13 cellular contexts compared by ENCODE assay signal in the genomic region with DNA sequence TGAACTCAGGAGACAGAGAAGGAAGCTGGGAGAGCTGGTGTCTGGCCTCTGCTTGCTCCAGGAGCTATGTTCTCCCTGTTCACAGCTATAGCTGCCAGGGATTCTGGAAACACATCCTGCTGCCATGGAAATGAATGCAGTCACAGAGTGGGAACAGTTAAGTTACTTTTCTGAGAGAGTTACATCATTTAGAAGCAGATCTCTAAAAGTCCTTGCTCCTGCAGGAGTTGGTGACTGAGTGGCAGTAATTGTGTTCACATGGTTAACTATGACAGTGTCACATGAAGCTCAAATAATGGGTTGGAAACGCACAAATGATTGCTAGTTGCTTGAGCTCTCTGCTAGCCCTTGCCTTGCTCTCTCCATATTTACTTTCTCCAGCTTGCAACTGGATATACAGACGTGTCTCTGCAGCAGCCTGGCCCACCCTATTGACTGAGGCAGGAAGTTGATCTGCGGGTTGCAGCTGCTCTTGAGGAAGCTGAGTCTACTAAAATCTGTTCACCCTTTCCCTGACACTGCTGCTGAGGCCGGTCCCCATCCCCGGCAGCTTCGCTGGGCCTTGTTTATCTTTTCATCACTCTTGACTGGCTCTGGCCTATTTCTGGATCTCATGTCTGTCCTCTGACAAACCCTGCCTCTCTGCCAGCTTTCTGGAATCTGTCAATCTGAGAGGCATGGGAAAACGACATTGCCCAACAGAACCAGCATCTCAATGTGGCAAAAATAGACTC. TPM values are rescaled to one million over a fixed set of nuclear protein-coding genes. Genes with fewer than 3 reads are reported as not detected.
A peak's percentile ranks its signal among the peaks of the same experiment; 100 is the strongest.
DNase-seq lines count a peak whose midpoint lies in the region; ATAC-seq and TF ChIP-seq lines count a peak whose summit lies in the region.
"Had no signal": no experiment of that assay in that cellular context is flagged by ENCODE, and none has a peak within 500 bp of the region (broad histone marks: within the 10 kb centered on the region; RNA-seq: fewer than 3 reads in every experiment).

No MANE protein-coding gene starts in this region.

- H3K27me3 Mint-ChIP-seq in activated naive CD8-positive, alpha-beta T cell treated with anti-CD3 and anti-CD28 coated beads, Interleukin-2, amount 10 ng/mL, durations not matched to agents 7 days and 5 days = peaks cover 17% of the 10 kb centered on the region
- peaks cover 20% of the 10 kb centered on the region for H3K27me3 Mint-ChIP-seq in activated naive CD8-positive, alpha-beta T cell treated with anti-CD3 and anti-CD28 coated beads for 36 hours
- peaks cover 20 to 34% of the 10 kb centered on the region in 2 donors for H3K27me3 Mint-ChIP-seq in natural killer cell treated with Interleukin-12 subunit alpha and Interleukin-12 subunit beta and Interleukin-15 and Interleukin-18, amount 100 ng/mL, for 72 hours

- H3K4me1 Mint-ChIP-seq in activated naive CD8-positive, alpha-beta T cell treated with anti-CD3 and anti-CD28 coated beads, Interleukin-2, amount 10 ng/mL, durations not matched to agents 7 days and 5 days = peaks cover 25% of the 10 kb centered on the region
- H3K4me1 Mint-ChIP-seq in activated naive CD8-positive, alpha-beta T cell treated with anti-CD3 and anti-CD28 coated beads for 36 hours = peaks cover 36% of the 10 kb centered on the region
- H3K4me1 Mint-ChIP-seq in natural killer cell treated with Interleukin-12 subunit alpha and Interleukin-12 subunit beta and Interleukin-15 and Interleukin-18, amount 100 ng/mL, for 72 hours (ENCODE audit: low read depth in 2 of 2) = no peaks in the 10 kb centered on the region

- no peaks in the 10 kb centered on the region for H3K9me3 ChIP-seq in adipocyte (ENCODE audit: control insufficient read depth, low read length)
- no peaks in the 10 kb centered on the region for H3K9me3 ChIP-seq in upper lobe of right lung
- H3K9me3 ChIP-seq: esophagus squamous epithelium, neutrophil had no signal

- H3K4me3 Mint-ChIP-seq in activated naive CD8-positive, alpha-beta T cell treated with anti-CD3 and anti-CD28 coated beads, Interleukin-2, amount 10 ng/mL, durations not matched to agents 7 days and 5 days = peak overlapping the region; percentile 23
- no peak overlapping the region for H3K4me3 Mint-ChIP-seq in activated naive CD8-positive, alpha-beta T cell treated with anti-CD3 and anti-CD28 coated beads for 36 hours
- H3K4me3 Mint-ChIP-seq in natural killer cell treated with Interleukin-12 subunit alpha and Interleukin-12 subunit beta and Interleukin-15 and Interleukin-18, amount 100 ng/mL, for 72 hours = no peak overlapping the region
- H3K4me3 Mint-ChIP-seq: activated naive CD4-positive, alpha-beta T cell treated with anti-CD3 and anti-CD28 coated beads, Interleukin-2, amount 50 U/mL, for 24 hours; B cell had no signal

- H3K36me3 ChIP-seq in adipocyte (ENCODE audit: control insufficient read depth, insufficient read depth, low read length, severe bottlenecking) (no peaks in the 10 kb centered on the region), upper lobe of right lung (no peaks in the 10 kb centered on the region)
- H3K36me3 ChIP-seq: esophagus squamous epithelium, neutrophil had no signal

- no peak overlapping the region for H3K9ac ChIP-seq in adipocyte (ENCODE audit: low read length)

- no peaks in the 10 kb centered on the region for H3K9me3 Mint-ChIP-seq in activated naive CD8-positive, alpha-beta T cell treated with anti-CD3 and anti-CD28 coated beads, Interleukin-2, amount 10 ng/mL, durations not matched to agents 7 days and 5 days
- H3K9me3 Mint-ChIP-seq in activated naive CD8-positive, alpha-beta T cell treated with anti-CD3 and anti-CD28 coated beads for 36 hours = no peaks in the 10 kb centered on the region
- no peaks in the 10 kb centered on the region for H3K9me3 Mint-ChIP-seq in natural killer cell treated with Interleukin-12 subunit alpha and Interleukin-12 subunit beta and Interleukin-15 and Interleukin-18, amount 100 ng/mL, for 72 hours
- H3K9me3 Mint-ChIP-seq: activated naive CD4-positive, alpha-beta T cell treated with anti-CD3 and anti-CD28 coated beads, Interleukin-2, amount 50 U/mL, for 24 hours had no signal

- peak; percentile 94 for ATAC-seq in activated naive CD8-positive, alpha-beta T cell treated with anti-CD3 and anti-CD28 coated beads, Interleukin-2, amount 10 ng/mL, durations not matched to agents 7 days and 5 days (ENCODE audit: low read depth)
- ATAC-seq in upper lobe of right lung = peak; percentile 33
- ATAC-seq in natural killer cell treated with Interleukin-12 subunit alpha and Interleukin-12 subunit beta and Interleukin-15 and Interleukin-18, amount 100 ng/mL, for 72 hours = no peak
- ATAC-seq in HG03354 (IDR thresholded peaks at IDR 0.05; ENCODE audit: poor library complexity, severe bottlenecking, unreplicated experiment) = no peak

- H3K27ac ChIP-seq in layer of hippocampus (ENCODE audit: low read depth, low read length) (peak overlapping the region; percentile 13), upper lobe of right lung (no peak overlapping the region)
- H3K27ac ChIP-seq: neutrophil had no signal

- TF ChIP-seq CTCF in upper lobe of right lung (IDR thresholded peaks at IDR 0.05) = no peak

- no peak for DNase-seq in activated naive CD8-positive, alpha-beta T cell treated with anti-CD3 and anti-CD28 coated beads, Interleukin-2, amount 10 ng/mL, durations not matched to agents 7 days and 5 days
- DNase-seq in activated naive CD8-positive, alpha-beta T cell treated with anti-CD3 and anti-CD28 coated beads for 36 hours = no peak
- DNase-seq in adipocyte (ENCODE audit: low read depth) = peak; percentile 62
- DNase-seq in upper lobe of right lung = no peak
- no peak for DNase-seq in natural killer cell treated with Interleukin-12 subunit alpha and Interleukin-12 subunit beta and Interleukin-15 and Interleukin-18, amount 100 ng/mL, for 72 hours (ENCODE audit: low spot score)
- DNase-seq in stimulated activated CD4-positive, alpha-beta T cell treated with anti-CD3 and anti-CD28 coated beads, Interleukin-4, amount 100 ng/mL, for 24 hours = no peak
- DNase-seq: esophagus squamous epithelium had no signal

- H3K4me1 ChIP-seq in adipocyte (ENCODE audit: control insufficient read depth, insufficient read depth, low read length) (peaks cover 20% of the 10 kb centered on the region), upper lobe of right lung (peaks cover 10% of the 10 kb centered on the region)

- no peak overlapping the region for H3K27ac Mint-ChIP-seq in activated naive CD8-positive, alpha-beta T cell treated with anti-CD3 and anti-CD28 coated beads, Interleukin-2, amount 10 ng/mL, durations not matched to agents 7 days and 5 days
- H3K27ac Mint-ChIP-seq in activated naive CD8-positive, alpha-beta T cell treated with anti-CD3 and anti-CD28 coated beads for 36 hours = no peak overlapping the region
- no peak overlapping the region for H3K27ac Mint-ChIP-seq in natural killer cell treated with Interleukin-12 subunit alpha and Interleukin-12 subunit beta and Interleukin-15 and Interleukin-18, amount 100 ng/mL, for 72 hours
- H3K27ac Mint-ChIP-seq: activated naive CD4-positive, alpha-beta T cell treated with anti-CD3 and anti-CD28 coated beads, Interleukin-2, amount 50 U/mL, for 24 hours; B cell had no signal

- intact Hi-C loops in upper lobe of right lung (cut with DNase I) = no loop called here

- no peak overlapping the region for H3K4me3 ChIP-seq in adipocyte (ENCODE audit: low read length)
- H3K4me3 ChIP-seq in upper lobe of right lung = no peak overlapping the region
- H3K4me3 ChIP-seq: esophagus squamous epithelium had no signal

- H3K27me3 ChIP-seq in adipocyte (replicated peaks; ENCODE audit: control insufficient read depth, insufficient read depth, low read length) (no peaks in the 10 kb centered on the region), layer of hippocampus (ENCODE audit: control insufficient read depth, insufficient read depth, low read length) (no peaks in the 10 kb centered on the region), upper lobe of right lung (no peaks in the 10 kb centered on the region)
- H3K27me3 ChIP-seq: esophagus squamous epithelium had no signal

- H3K36me3 Mint-ChIP-seq in activated naive CD8-positive, alpha-beta T cell treated with anti-CD3 and anti-CD28 coated beads, Interleukin-2, amount 10 ng/mL, durations not matched to agents 7 days and 5 days = no peaks in the 10 kb centered on the region
- no peaks in the 10 kb centered on the region for H3K36me3 Mint-ChIP-seq in activated naive CD8-positive, alpha-beta T cell treated with anti-CD3 and anti-CD28 coated beads for 36 hours
- H3K36me3 Mint-ChIP-seq in natural killer cell treated with Interleukin-12 subunit alpha and Interleukin-12 subunit beta and Interleukin-15 and Interleukin-18, amount 100 ng/mL, for 72 hours = no peaks in the 10 kb centered on the region
- H3K36me3 Mint-ChIP-seq: activated naive CD4-positive, alpha-beta T cell treated with anti-CD3 and anti-CD28 coated beads, Interleukin-2, amount 50 U/mL, for 24 hours had no signal

- POLR2A ChIA-PET in activated naive CD8-positive, alpha-beta T cell treated with anti-CD3 and anti-CD28 coated beads, Interleukin-2, amount 10 ng/mL, durations not matched to agents 7 days and 5 days (lab: Charles Lee) = no interaction called here

RNA-seq across cellular contexts. Expression of gene ISLR, which starts 16.7 kb away (rescaled TPM):
- total RNA-seq in activated naive CD8-positive, alpha-beta T cell treated with anti-CD3 and anti-CD28 coated beads, Interleukin-2, amount 10 ng/mL, durations not matched to agents 7 days and 5 days = not detected
- total RNA-seq in activated naive CD8-positive, alpha-beta T cell treated with anti-CD3 and anti-CD28 coated beads for 36 hours = not detected
- 40.6 TPM for total RNA-seq in upper lobe of right lung
- total RNA-seq in natural killer cell treated with Interleukin-12 subunit alpha and Interleukin-12 subunit beta and Interleukin-15 and Interleukin-18, amount 100 ng/mL, for 72 hours = not detected
- total RNA-seq: B cell; T-helper 2 cell treated with Interferon-gamma antibody and Interleukin-4, amounts not matched to agents 100 ng/mL and 5 ng/mL, for 36 hours had no signal

RNA-seq across cellular contexts. Expression of gene ISLR2, which starts 26.5 kb away (rescaled TPM):
- total RNA-seq in activated naive CD8-positive, alpha-beta T cell treated with anti-CD3 and anti-CD28 coated beads, Interleukin-2, amount 10 ng/mL, durations not matched to agents 7 days and 5 days = not detected
- total RNA-seq in activated naive CD8-positive, alpha-beta T cell treated with anti-CD3 and anti-CD28 coated beads for 36 hours = not detected
- 4.0 TPM for total RNA-seq in upper lobe of right lung
- total RNA-seq in natural killer cell treated with Interleukin-12 subunit alpha and Interleukin-12 subunit beta and Interleukin-15 and Interleukin-18, amount 100 ng/mL, for 72 hours = not detected
- total RNA-seq: B cell; T-helper 2 cell treated with Interferon-gamma antibody and Interleukin-4, amounts not matched to agents 100 ng/mL and 5 ng/mL, for 36 hours had no signal

RNA-seq across cellular contexts. Expression of gene STRA6, which starts 45.7 kb away (rescaled TPM):
- not detected for total RNA-seq in activated naive CD8-positive, alpha-beta T cell treated with anti-CD3 and anti-CD28 coated beads, Interleukin-2, amount 10 ng/mL, durations not matched to agents 7 days and 5 days
- total RNA-seq in activated naive CD8-positive, alpha-beta T cell treated with anti-CD3 and anti-CD28 coated beads for 36 hours = under 1 TPM; 0.25 to 0.28 TPM
- total RNA-seq in upper lobe of right lung = not detected
- not detected for total RNA-seq in natural killer cell treated with Interleukin-12 subunit alpha and Interleukin-12 subunit beta and Interleukin-15 and Interleukin-18, amount 100 ng/mL, for 72 hours
- total RNA-seq: B cell; T-helper 2 cell treated with Interferon-gamma antibody and Interleukin-4, amounts not matched to agents 100 ng/mL and 5 ng/mL, for 36 hours had no signal

Comparison
In these comparisons a context has a peak if more than half of its experiments do, and no peak if none do; other contexts are left out.
1. ATAC-seq: peak in activated naive CD8-positive, alpha-beta T cell treated with anti-CD3 and anti-CD28 coated beads, Interleukin-2, amount 10 ng/mL, durations not matched to agents 7 days and 5 days (single experiment) and upper lobe of right lung (single experiment); none in natural killer cell treated with Interleukin-12 subunit alpha and Interleukin-12 subunit beta and Interleukin-15 and Interleukin-18, amount 100 ng/mL, for 72 hours (0 of 2) and HG03354 (single experiment).
2. RNA of gene ISLR, which starts 16.7 kb away (total RNA-seq): 40.6 TPM in upper lobe of right lung (single experiment); not detected in activated naive CD8-positive, alpha-beta T cell treated with anti-CD3 and anti-CD28 coated beads, Interleukin-2, amount 10 ng/mL, durations not matched to agents 7 days and 5 days, not detected in activated naive CD8-positive, alpha-beta T cell treated with anti-CD3 and anti-CD28 coated beads for 36 hours and not detected in natural killer cell treated with Interleukin-12 subunit alpha and Interleukin-12 subunit beta and Interleukin-15 and Interleukin-18, amount 100 ng/mL, for 72 hours; every median in the first group is over 10 times any median in the second.